ENCODE assay signal across 1 cellular context in genomic region chr9:137256362-137256761, GRCh38.
TF ChIP-seq lines count a peak whose summit lies in the region.

No MANE protein-coding gene starts in this region.

TF ChIP-seq in H1, 55 proteins besides CTCF, POLR2A, EP300 and RAD21:
- TF ChIP-seq SIN3A (conservative IDR thresholded peaks at IDR 0.05 in 1 of 2, IDR thresholded peaks at IDR 0.05 in 1 of 2; ENCODE audit: low read depth in 1 of 2, low read length in 2 of 2), result no peak
- no peak for TF ChIP-seq MAX (IDR thresholded peaks at IDR 0.05)
- TF ChIP-seq BRCA1 (IDR thresholded peaks at IDR 0.05; ENCODE audit: low read depth, low read length), result no peak
- no peak for TF ChIP-seq CHD7 (IDR thresholded peaks at IDR 0.05; ENCODE audit: insufficient replicate concordance, low read length)
- TF ChIP-seq KDM5A (IDR thresholded peaks at IDR 0.05; ENCODE audit: low read length), result no peak
- no peak for TF ChIP-seq POLR2AphosphoS5 (IDR thresholded peaks at IDR 0.05; ENCODE audit: low read depth, low read length)
- TF ChIP-seq SP1 (IDR thresholded peaks at IDR 0.05; ENCODE audit: low read depth, low read length), result no peak
- no peak for TF ChIP-seq SIX5 (IDR thresholded peaks at IDR 0.05; ENCODE audit: low read depth, low read length)
- TF ChIP-seq ASH2L (IDR thresholded peaks at IDR 0.05; ENCODE audit: low read length), result no peak
